1 cellular context compared by ENCODE assay signal in the genomic region with DNA sequence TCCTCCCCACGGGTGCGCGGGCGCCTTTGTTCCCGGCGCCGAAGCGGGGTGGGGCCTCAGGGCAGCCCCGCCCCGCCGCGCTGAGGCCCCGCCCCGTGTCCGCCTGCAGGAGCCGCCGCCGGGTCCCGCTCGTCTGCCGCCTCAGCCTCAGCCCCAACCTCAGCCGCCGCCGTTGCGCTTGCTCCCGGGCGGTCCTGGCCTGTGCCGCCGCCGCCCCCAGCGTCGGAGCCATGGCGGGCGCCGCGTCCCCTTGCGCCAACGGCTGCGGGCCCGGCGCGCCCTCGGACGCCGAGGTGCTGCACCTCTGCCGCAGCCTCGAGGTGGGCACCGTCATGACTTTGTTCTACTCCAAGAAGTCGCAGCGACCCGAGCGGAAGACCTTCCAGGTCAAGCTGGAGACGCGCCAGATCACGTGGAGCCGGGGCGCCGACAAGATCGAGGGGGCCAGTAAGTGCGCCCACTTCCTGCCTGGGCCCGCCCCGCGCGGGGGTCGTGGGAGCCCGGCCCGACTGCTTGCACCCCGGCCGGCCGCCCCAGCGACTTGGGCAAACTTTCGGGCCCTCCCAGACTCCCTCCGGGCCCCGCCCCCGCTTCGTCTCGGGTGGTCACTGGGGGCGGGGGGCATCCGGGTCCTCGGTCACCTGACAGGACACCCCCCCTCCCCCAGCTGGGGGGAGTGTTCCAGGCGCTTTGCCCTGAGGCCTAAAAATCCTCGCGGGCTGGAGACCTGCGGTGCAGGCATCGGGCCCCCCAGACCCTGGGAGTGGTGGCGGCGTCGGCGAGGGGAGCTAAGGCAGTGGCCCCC.
TF ChIP-seq lines count a peak whose summit lies in the region.

Gene PLCG1 (plus strand): TSS at position 132 of the 805 bp plus-strand sequence. CDS start 99 bp downstream, at position 231.

TF ChIP-seq in K562, 482 proteins besides CTCF, POLR2A, EP300 and RAD21 (continued from another document and continues in another):
- peak; percentile 45; the same call in 1 of the 2 replicates for TF ChIP-seq ZBTB40 (IDR thresholded peaks at IDR 0.05)
- no peak for TF ChIP-seq ZBTB40 (CRISPR knock-in tag; IDR thresholded peaks at IDR 0.05)
- TF ChIP-seq ZBTB1 (CRISPR knock-in tag; IDR thresholded peaks at IDR 0.05; ENCODE audit: borderline replicate concordance, low read depth): no peak
- TF ChIP-seq U2AF1 (optimal IDR thresholded peaks at IDR 0.05; ENCODE audit: low read depth, low read length): no peak
- no peak for TF ChIP-seq GABPB2 (CRISPR knock-in tag; conservative IDR thresholded peaks at IDR 0.05)
- TF ChIP-seq, protein P1, sequence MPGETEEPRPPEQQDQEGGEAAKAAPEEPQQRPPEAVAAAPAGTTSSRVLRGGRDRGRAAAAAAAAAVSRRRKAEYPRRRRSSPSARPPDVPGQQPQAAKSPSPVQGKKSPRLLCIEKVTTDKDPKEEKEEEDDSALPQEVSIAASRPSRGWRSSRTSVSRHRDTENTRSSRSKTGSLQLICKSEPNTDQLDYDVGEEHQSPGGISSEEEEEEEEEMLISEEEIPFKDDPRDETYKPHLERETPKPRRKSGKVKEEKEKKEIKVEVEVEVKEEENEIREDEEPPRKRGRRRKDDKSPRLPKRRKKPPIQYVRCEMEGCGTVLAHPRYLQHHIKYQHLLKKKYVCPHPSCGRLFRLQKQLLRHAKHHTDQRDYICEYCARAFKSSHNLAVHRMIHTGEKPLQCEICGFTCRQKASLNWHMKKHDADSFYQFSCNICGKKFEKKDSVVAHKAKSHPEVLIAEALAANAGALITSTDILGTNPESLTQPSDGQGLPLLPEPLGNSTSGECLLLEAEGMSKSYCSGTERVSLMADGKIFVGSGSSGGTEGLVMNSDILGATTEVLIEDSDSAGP (CRISPR knock-in tag; IDR thresholded peaks at IDR 0.05): no peak
- TF ChIP-seq HMG20A (CRISPR knock-in tag; conservative IDR thresholded peaks at IDR 0.05): no peak
- TF ChIP-seq USF2 (CRISPR knock-in tag; IDR thresholded peaks at IDR 0.05): peak; percentile 84
- TF ChIP-seq ZEB2 (IDR thresholded peaks at IDR 0.05): no peak
- peak; percentile 83 for TF ChIP-seq RAD51 (IDR thresholded peaks at IDR 0.05; ENCODE audit: borderline replicate concordance, low read depth)
- peak; percentile 88 for TF ChIP-seq NFIC (IDR thresholded peaks at IDR 0.05)
- TF ChIP-seq ATF3 (IDR thresholded peaks at IDR 0.05): no peak
- no peak for TF ChIP-seq ATF3 (CRISPR knock-in tag; conservative IDR thresholded peaks at IDR 0.05)
- 0 out of 2 replicates have a peak, but pooled peaks have one; percentile 34 for TF ChIP-seq TOE1 (IDR thresholded peaks at IDR 0.05; ENCODE audit: borderline replicate concordance)
- no peak for TF ChIP-seq TOE1 (CRISPR knock-in tag; IDR thresholded peaks at IDR 0.05; ENCODE audit: borderline replicate concordance, low read depth)
- TF ChIP-seq, protein P2, sequence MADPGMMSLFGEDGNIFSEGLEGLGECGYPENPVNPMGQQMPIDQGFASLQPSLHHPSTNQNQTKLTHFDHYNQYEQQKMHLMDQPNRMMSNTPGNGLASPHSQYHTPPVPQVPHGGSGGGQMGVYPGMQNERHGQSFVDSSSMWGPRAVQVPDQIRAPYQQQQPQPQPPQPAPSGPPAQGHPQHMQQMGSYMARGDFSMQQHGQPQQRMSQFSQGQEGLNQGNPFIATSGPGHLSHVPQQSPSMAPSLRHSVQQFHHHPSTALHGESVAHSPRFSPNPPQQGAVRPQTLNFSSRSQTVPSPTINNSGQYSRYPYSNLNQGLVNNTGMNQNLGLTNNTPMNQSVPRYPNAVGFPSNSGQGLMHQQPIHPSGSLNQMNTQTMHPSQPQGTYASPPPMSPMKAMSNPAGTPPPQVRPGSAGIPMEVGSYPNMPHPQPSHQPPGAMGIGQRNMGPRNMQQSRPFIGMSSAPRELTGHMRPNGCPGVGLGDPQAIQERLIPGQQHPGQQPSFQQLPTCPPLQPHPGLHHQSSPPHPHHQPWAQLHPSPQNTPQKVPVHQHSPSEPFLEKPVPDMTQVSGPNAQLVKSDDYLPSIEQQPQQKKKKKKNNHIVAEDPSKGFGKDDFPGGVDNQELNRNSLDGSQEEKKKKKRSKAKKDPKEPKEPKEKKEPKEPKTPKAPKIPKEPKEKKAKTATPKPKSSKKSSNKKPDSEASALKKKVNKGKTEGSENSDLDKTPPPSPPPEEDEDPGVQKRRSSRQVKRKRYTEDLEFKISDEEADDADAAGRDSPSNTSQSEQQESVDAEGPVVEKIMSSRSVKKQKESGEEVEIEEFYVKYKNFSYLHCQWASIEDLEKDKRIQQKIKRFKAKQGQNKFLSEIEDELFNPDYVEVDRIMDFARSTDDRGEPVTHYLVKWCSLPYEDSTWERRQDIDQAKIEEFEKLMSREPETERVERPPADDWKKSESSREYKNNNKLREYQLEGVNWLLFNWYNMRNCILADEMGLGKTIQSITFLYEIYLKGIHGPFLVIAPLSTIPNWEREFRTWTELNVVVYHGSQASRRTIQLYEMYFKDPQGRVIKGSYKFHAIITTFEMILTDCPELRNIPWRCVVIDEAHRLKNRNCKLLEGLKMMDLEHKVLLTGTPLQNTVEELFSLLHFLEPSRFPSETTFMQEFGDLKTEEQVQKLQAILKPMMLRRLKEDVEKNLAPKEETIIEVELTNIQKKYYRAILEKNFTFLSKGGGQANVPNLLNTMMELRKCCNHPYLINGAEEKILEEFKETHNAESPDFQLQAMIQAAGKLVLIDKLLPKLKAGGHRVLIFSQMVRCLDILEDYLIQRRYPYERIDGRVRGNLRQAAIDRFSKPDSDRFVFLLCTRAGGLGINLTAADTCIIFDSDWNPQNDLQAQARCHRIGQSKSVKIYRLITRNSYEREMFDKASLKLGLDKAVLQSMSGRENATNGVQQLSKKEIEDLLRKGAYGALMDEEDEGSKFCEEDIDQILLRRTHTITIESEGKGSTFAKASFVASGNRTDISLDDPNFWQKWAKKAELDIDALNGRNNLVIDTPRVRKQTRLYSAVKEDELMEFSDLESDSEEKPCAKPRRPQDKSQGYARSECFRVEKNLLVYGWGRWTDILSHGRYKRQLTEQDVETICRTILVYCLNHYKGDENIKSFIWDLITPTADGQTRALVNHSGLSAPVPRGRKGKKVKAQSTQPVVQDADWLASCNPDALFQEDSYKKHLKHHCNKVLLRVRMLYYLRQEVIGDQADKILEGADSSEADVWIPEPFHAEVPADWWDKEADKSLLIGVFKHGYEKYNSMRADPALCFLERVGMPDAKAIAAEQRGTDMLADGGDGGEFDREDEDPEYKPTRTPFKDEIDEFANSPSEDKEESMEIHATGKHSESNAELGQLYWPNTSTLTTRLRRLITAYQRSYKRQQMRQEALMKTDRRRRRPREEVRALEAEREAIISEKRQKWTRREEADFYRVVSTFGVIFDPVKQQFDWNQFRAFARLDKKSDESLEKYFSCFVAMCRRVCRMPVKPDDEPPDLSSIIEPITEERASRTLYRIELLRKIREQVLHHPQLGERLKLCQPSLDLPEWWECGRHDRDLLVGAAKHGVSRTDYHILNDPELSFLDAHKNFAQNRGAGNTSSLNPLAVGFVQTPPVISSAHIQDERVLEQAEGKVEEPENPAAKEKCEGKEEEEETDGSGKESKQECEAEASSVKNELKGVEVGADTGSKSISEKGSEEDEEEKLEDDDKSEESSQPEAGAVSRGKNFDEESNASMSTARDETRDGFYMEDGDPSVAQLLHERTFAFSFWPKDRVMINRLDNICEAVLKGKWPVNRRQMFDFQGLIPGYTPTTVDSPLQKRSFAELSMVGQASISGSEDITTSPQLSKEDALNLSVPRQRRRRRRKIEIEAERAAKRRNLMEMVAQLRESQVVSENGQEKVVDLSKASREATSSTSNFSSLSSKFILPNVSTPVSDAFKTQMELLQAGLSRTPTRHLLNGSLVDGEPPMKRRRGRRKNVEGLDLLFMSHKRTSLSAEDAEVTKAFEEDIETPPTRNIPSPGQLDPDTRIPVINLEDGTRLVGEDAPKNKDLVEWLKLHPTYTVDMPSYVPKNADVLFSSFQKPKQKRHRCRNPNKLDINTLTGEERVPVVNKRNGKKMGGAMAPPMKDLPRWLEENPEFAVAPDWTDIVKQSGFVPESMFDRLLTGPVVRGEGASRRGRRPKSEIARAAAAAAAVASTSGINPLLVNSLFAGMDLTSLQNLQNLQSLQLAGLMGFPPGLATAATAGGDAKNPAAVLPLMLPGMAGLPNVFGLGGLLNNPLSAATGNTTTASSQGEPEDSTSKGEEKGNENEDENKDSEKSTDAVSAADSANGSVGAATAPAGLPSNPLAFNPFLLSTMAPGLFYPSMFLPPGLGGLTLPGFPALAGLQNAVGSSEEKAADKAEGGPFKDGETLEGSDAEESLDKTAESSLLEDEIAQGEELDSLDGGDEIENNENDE (IDR thresholded peaks at IDR 0.05; ENCODE audit: low read depth, low read length): no peak
- TF ChIP-seq DPF2 (IDR thresholded peaks at IDR 0.05): 0 out of 2 replicates have a peak, but pooled peaks have one; percentile 48
- no peak for TF ChIP-seq CBX2 (IDR thresholded peaks at IDR 0.05; ENCODE audit: insufficient read depth, low read length, poor library complexity, severe bottlenecking)
- TF ChIP-seq MLX (CRISPR knock-in tag; conservative IDR thresholded peaks at IDR 0.05): no peak
- peak; percentile 45; the same call in 1 of the 2 replicates for TF ChIP-seq PHF8 (IDR thresholded peaks at IDR 0.05; ENCODE audit: borderline replicate concordance, low read length)
- peak; percentile 21; the same call in 1 of the 2 replicates for TF ChIP-seq GATAD2B (IDR thresholded peaks at IDR 0.05; ENCODE audit: borderline replicate concordance)
- no peak for TF ChIP-seq SMAD1 (IDR thresholded peaks at IDR 0.05; ENCODE audit: low read depth, low read length, partially characterized antibody)
- TF ChIP-seq RBFOX2 (IDR thresholded peaks at IDR 0.05; ENCODE audit: low read depth, low read length): peak; percentile 66
